In the genomic region with DNA sequence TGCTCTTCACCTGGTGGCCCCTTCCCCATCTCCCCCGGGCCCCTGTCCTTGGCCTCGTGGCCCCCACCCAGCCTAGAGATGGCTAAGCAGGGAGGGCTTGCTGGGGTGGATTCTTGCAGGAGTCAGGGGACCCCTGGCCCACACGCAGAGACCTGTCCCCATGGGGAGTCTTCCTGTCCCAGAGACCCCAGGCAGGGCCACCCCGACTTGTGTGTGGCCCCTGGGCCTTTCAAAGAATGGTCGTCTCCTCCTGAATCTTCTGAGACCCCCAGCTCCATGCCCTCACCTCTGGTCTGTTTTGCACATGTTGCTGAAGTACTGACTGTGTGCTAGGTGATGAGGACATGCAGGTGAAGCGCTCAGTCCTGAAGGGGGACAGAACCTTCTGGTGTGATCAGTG, we compare ENCODE assay signal across 1 cellular context. TPM values are rescaled to one million over a fixed set of nuclear protein-coding genes. Genes with fewer than 3 reads are reported as not detected.
"Had no signal": no experiment of that assay in that cellular context is flagged by ENCODE, and none has a peak within 500 bp of the region (broad histone marks: within the 10 kb centered on the region; RNA-seq: fewer than 3 reads in every experiment).

No MANE protein-coding gene starts in this region.

RNA-seq across cellular contexts. Expression of a gene that starts 28.4 kb away (rescaled TPM):
- polyA plus RNA-seq: GM23248 had no signal

RNA-seq across cellular contexts. Expression of a gene that starts 58.2 kb away (rescaled TPM):
- total RNA-seq: GM23248 had no signal
